Comparison of ENCODE assay signal across 9 cellular contexts in genomic region chr12:76920182-76921014, GRCh38. TPM values are rescaled to one million over a fixed set of nuclear protein-coding genes. Genes with fewer than 3 reads are reported as not detected.
DNase-seq lines count a peak whose midpoint lies in the region; ATAC-seq, FAIRE-seq and TF ChIP-seq lines count a peak whose summit lies in the region.
"Had no signal": no experiment of that assay in that cellular context is flagged by ENCODE, and none has a peak within 500 bp of the region (broad histone marks: within the 10 kb centered on the region; RNA-seq: fewer than 3 reads in every experiment).

No MANE protein-coding gene starts in this region.

- no peaks in the 10 kb centered on the region for H3K4me1 ChIP-seq in DND-41 (ENCODE audit: insufficient read depth, low read length)

- peak overlapping the region; percentile 4 for H3K27ac Mint-ChIP-seq in WTC11
- H3K27ac Mint-ChIP-seq: CD4-positive, CD25-positive, alpha-beta regulatory T cell had no signal

- DNase-seq in DND-41 (no peak), WTC11 (ENCODE audit: low spot score) (no peak), NCI-H2081 (lab: John Stamatoyannopoulos, UW) (no peak), DMS79 treated with DMSO at 0.1 percent for 48 hours (lab: John Stamatoyannopoulos, UW) (no peak), GM12892 (ENCODE audit: insufficient read length) (no peak), GM03348 (ENCODE audit: low spot score) (no peak)
- DNase-seq: CD4-positive, CD25-positive, alpha-beta regulatory T cell had no signal

- H3K9me3 Mint-ChIP-seq in WTC11, result no peaks in the 10 kb centered on the region

- H3K27me3 ChIP-seq in DND-41 (ENCODE audit: insufficient read depth, low read length, poor library complexity), result no peaks in the 10 kb centered on the region

- H3K27me3 Mint-ChIP-seq in WTC11 (ENCODE audit: low read depth), result no peaks in the 10 kb centered on the region

- no peak overlapping the region for H3K4me3 Mint-ChIP-seq in WTC11
- H3K4me3 Mint-ChIP-seq: CD4-positive, CD25-positive, alpha-beta regulatory T cell had no signal

- no peaks in the 10 kb centered on the region for H3K36me3 ChIP-seq in DND-41 (ENCODE audit: insufficient read depth, low read length)

- H4K20me1 ChIP-seq in DND-41 (ENCODE audit: insufficient read depth, low read length), result no peaks in the 10 kb centered on the region

- TF ChIP-seq POLR2A in GM12892 (IDR thresholded peaks at IDR 0.05; ENCODE audit: low read depth, low read length), result no peak

- H3K4me2 ChIP-seq in DND-41 (ENCODE audit: insufficient read depth, low read length), result no peak overlapping the region

- peaks cover 28% of the 10 kb centered on the region for H3K4me1 Mint-ChIP-seq in WTC11
- H3K4me1 Mint-ChIP-seq: CD4-positive, CD25-positive, alpha-beta regulatory T cell had no signal

- H3K9ac ChIP-seq in DND-41 (ENCODE audit: low read depth, low read length), result no peak overlapping the region

- no peak overlapping the region for H3K27ac ChIP-seq in DND-41 (ENCODE audit: low read length)

- no peaks in the 10 kb centered on the region for H3K9me3 ChIP-seq in DND-41 (ENCODE audit: insufficient read depth, low read length, severe bottlenecking)

- peak; percentile 58; the same call in 1 of the 3 replicates for ATAC-seq in DND-41 (ENCODE audit: insufficient read depth, low read depth)
- ATAC-seq in GM19372 (IDR thresholded peaks at IDR 0.05; ENCODE audit: low read depth, unreplicated experiment), result peak; percentile 60
- ATAC-seq in HG03025 (IDR thresholded peaks at IDR 0.05; ENCODE audit: low FRiP score, unreplicated experiment), result peak; percentile 45
- peak; percentile 76 for ATAC-seq in WTC11

- no peak overlapping the region for H2AFZ ChIP-seq in DND-41 (ENCODE audit: low read depth, low read length)

- no peaks in the 10 kb centered on the region for H3K36me3 Mint-ChIP-seq in WTC11
- H3K36me3 Mint-ChIP-seq: CD4-positive, CD25-positive, alpha-beta regulatory T cell had no signal

- POLR2A ChIA-PET in WTC11 (lab: Charles Lee), result no interaction called here

- no peaks in the 10 kb centered on the region for H3K79me2 ChIP-seq in DND-41 (ENCODE audit: insufficient read depth, low read length)

- CTCF ChIA-PET in WTC11 (lab: Charles Lee), result no interaction called here

- no peak overlapping the region for H3K4me3 ChIP-seq in DND-41 (ENCODE audit: low read depth in 1 of 2, low read length in 2 of 2)

- TF ChIP-seq CTCF in DND-41 (IDR thresholded peaks at IDR 0.05; ENCODE audit: borderline replicate concordance, extremely low read depth, low read length, poor library complexity, severe bottlenecking), result no peak
- no peak for TF ChIP-seq CTCF in WTC11 (IDR thresholded peaks at IDR 0.05)

- no peak for FAIRE-seq in GM12892 (lab: Jason Lieb, UNC)

TF ChIP-seq in WTC11, 78 proteins besides CTCF, POLR2A, EP300 and RAD21:
- no peak for TF ChIP-seq ATF3 (CRISPR knock-in tag; conservative IDR thresholded peaks at IDR 0.05)
- TF ChIP-seq TP53 (CRISPR knock-in tag; IDR thresholded peaks at IDR 0.05), result peak; percentile 28; the same call in 1 of the 2 replicates
- TF ChIP-seq SMAD4 (CRISPR knock-in tag; IDR thresholded peaks at IDR 0.05), result no peak

RNA-seq across cellular contexts. Expression of gene CSRP2, which starts 41.6 kb away (rescaled TPM):
- 157 to 179 TPM (median 176 TPM) in 3 replicates for total RNA-seq in WTC11 (2021)
- polyA plus RNA-seq in GM12892 (2012; ENCODE audit: missing spikeins), result 3.1 TPM
- total RNA-seq: CD4-positive, CD25-positive, alpha-beta regulatory T cell had no signal
